ENCODE assay signal across 24 cellular contexts in the genomic region with DNA sequence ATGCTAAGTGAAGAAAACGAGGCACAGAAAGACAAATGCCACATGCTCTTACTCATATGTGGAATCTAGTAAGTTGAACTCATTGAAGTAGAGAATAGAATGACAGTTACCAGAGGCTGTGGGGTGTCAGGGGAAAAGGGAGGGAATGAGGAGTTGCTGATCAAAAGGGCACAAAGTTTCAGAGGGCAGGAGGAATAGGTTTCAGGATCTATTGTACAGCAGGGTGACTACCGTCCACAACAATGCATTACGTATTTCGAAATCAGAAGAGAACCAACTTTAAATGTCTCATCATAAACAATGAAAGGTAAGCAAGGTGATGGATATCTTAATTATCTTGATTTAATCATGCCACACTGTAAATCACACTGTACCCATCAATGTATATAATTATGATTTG. TPM values are rescaled to one million over a fixed set of nuclear protein-coding genes. Genes with fewer than 3 reads are reported as not detected.
A peak's percentile ranks its signal among the peaks of the same experiment; 100 is the strongest.
DNase-seq lines count a peak whose midpoint lies in the region; ATAC-seq and TF ChIP-seq lines count a peak whose summit lies in the region.
"Had no signal": no experiment of that assay in that cellular context is flagged by ENCODE, and none has a peak within 500 bp of the region (broad histone marks: within the 10 kb centered on the region; RNA-seq: fewer than 3 reads in every experiment).

No MANE protein-coding gene starts in this region.

- H3K4ac ChIP-seq in IMR-90 (ENCODE audit: low read depth, low read length), result peak overlapping the region; percentile 28; the same call in 1 of the 2 replicates

- H3K23ac ChIP-seq in IMR-90 (ENCODE audit: low read depth, low read length), result no peak overlapping the region

- peaks cover 93% of the 10 kb centered on the region for H3K36me3 Mint-ChIP-seq in activated T-helper 17 cell treated with anti-CD3 and anti-CD28 coated beads, Interleukin-2, amount 50 U/mL, for 72 hours (ENCODE audit: low read depth)

- TF ChIP-seq RAD21 in IMR-90 (IDR thresholded peaks at IDR 0.05; ENCODE audit: low read length), result no peak

- CTCF ChIA-PET in IMR-90 (lab: Yijun Ruan, JAX), result no interaction called here

- H3K27me3 Mint-ChIP-seq in activated T-helper 17 cell treated with anti-CD3 and anti-CD28 coated beads, Interleukin-2, amount 50 U/mL, for 72 hours, result no peaks in the 10 kb centered on the region
- H3K27me3 Mint-ChIP-seq: activated CD4-positive, alpha-beta T cell treated with anti-CD3 and anti-CD28 coated beads for 36 hours; activated CD8-positive, alpha-beta memory T cell treated with anti-CD3 and anti-CD28 coated beads, Interleukin-2, amount 10 ng/mL, durations not matched to agents 7 days and 5 days had no signal

- H3K4me1 ChIP-seq in IMR-90 (ENCODE audit: control insufficient read depth, insufficient read depth, low read length), result peaks cover 4% of the 10 kb centered on the region; the same call in 1 of the 2 replicates
- H3K4me1 ChIP-seq: adrenal gland, neural progenitor cell had no signal

- H3K14ac ChIP-seq in IMR-90 (replicated peaks; ENCODE audit: low read depth, low read length), result peak overlapping the region; percentile 5; the same call in 1 of the 2 replicates

- BruUV-seq in IMR-90 (replicated peaks; lab: Mats Ljungman, UMichigan), result no TSS peak

- H3K9me1 ChIP-seq in IMR-90 (ENCODE audit: insufficient read depth, low read length), result peaks cover 7% of the 10 kb centered on the region; the same call in 1 of the 2 replicates

- peak; percentile 23 for DNase-seq in AG10803 (ENCODE audit: low read depth)
- DNase-seq in IMR-90, result peak; percentile 34
- DNase-seq in foreskin fibroblast, result peak; percentile 34 to 67
- no peak for DNase-seq in iPS-NIHi11 (ENCODE audit: low spot score)
- no peak for DNase-seq in cardiac septum (ENCODE audit: low spot score)
- no peak for DNase-seq in stimulated activated CD4-positive, alpha-beta T cell treated with anti-CD3 and anti-CD28 coated beads, Interleukin-4, amount 100 ng/mL, for 1 hour
- DNase-seq: activated CD4-positive, alpha-beta T cell treated with anti-CD3 and anti-CD28 coated beads for 36 hours; activated CD8-positive, alpha-beta memory T cell treated with anti-CD3 and anti-CD28 coated beads, Interleukin-2, amount 10 ng/mL, durations not matched to agents 7 days and 5 days; adrenal gland; caudate nucleus; dorsolateral prefrontal cortex; erythroblast; H9; MG63; NCI-H1694; NCI-H69; Right ventricle myocardium superior; stimulated activated CD4-positive, alpha-beta T cell treated with anti-CD3 and anti-CD28 coated beads, Interleukin-1b, Interleukin-23, amount 100 ng/mL, for 48 hours; stimulated activated naive CD4-positive, alpha-beta T cell had no signal

- no peak overlapping the region for H2AK9ac ChIP-seq in IMR-90 (replicated peaks; ENCODE audit: low read depth, low read length, poor library complexity)

- no CpG with 5 or more reads among the region's 4 CpGs for WGBS in IMR-90 (ENCODE audit: extremely low coverage in 2 of 2, insufficient read length in 1 of 2), 2 experiments

- peaks cover 2% of the 10 kb centered on the region; the same call in 1 of the 2 replicates for H3K9me3 ChIP-seq in IMR-90 (ENCODE audit: control insufficient read depth, insufficient read depth, low read length)
- H3K9me3 ChIP-seq: adrenal gland, MG63 had no signal

- no peak overlapping the region for H3K27ac Mint-ChIP-seq in activated T-helper 17 cell treated with anti-CD3 and anti-CD28 coated beads, Interleukin-2, amount 50 U/mL, for 72 hours
- H3K27ac Mint-ChIP-seq: activated CD4-positive, alpha-beta T cell treated with anti-CD3 and anti-CD28 coated beads for 36 hours; activated CD8-positive, alpha-beta memory T cell treated with anti-CD3 and anti-CD28 coated beads, Interleukin-2, amount 10 ng/mL, durations not matched to agents 7 days and 5 days; H9; neural progenitor cell had no signal

- H3K4me1 Mint-ChIP-seq in activated T-helper 17 cell treated with anti-CD3 and anti-CD28 coated beads, Interleukin-2, amount 50 U/mL, for 72 hours, result peaks cover 34% of the 10 kb centered on the region
- H3K4me1 Mint-ChIP-seq: H9, neural progenitor cell had no signal

- peak overlapping the region; percentile 4; the same call in 1 of the 2 replicates for H3K18ac ChIP-seq in IMR-90 (ENCODE audit: low read depth, low read length)

- no peak overlapping the region for H3K56ac ChIP-seq in IMR-90 (ENCODE audit: extremely low read depth, insufficient read depth, low read length)

- H2BK20ac ChIP-seq in IMR-90 (ENCODE audit: low read depth, low read length), result 0 out of 2 replicates have a peak overlapping the region, but pooled peaks have one; percentile 4

- POLR2A ChIA-PET in IMR-90 (lab: Charles Lee; ENCODE audit: unreplicated experiment), result no interaction called here

- H4K91ac ChIP-seq in IMR-90 (ENCODE audit: insufficient read depth, low read depth, low read length), result no peak overlapping the region

- H2AK5ac ChIP-seq in IMR-90 (ENCODE audit: low read depth, low read length), result peak overlapping the region; percentile 23; the same call in 1 of the 2 replicates

- peaks cover 19 to 41% of the 10 kb centered on the region in 2 experiments for H3K79me1 ChIP-seq in IMR-90 (ENCODE audit: low read depth in 1 of 2, low read length in 2 of 2)

- H3K36me3 ChIP-seq in IMR-90 (ENCODE audit: control insufficient read depth, insufficient read depth, low read length), result peaks cover 28% of the 10 kb centered on the region

- H3K4me3 Mint-ChIP-seq in activated T-helper 17 cell treated with anti-CD3 and anti-CD28 coated beads, Interleukin-2, amount 50 U/mL, for 72 hours, result no peak overlapping the region
- H3K4me3 Mint-ChIP-seq: activated CD4-positive, alpha-beta T cell treated with anti-CD3 and anti-CD28 coated beads for 36 hours; activated CD8-positive, alpha-beta memory T cell treated with anti-CD3 and anti-CD28 coated beads, Interleukin-2, amount 10 ng/mL, durations not matched to agents 7 days and 5 days; H9; neural progenitor cell had no signal

- dilution Hi-C loops in IMR-90 (cut with HindIII; ENCODE audit: low sequenced_read_pairs, unreplicated experiment), result no loop called here

- in situ Hi-C loops in IMR-90 (cut with MboI; ENCODE audit: low sequenced_read_pairs), result no loop called here

- no peak for TF ChIP-seq POLR2A in IMR-90 (IDR thresholded peaks at IDR 0.05; ENCODE audit: low read depth, low read length)

- no peak overlapping the region for H3K27ac ChIP-seq in IMR-90 (ENCODE audit: insufficient read depth, low read length)
- H3K27ac ChIP-seq: adrenal gland, C4-2B, dorsolateral prefrontal cortex, neural progenitor cell had no signal

- TF ChIP-seq CTCF in AG10803 (conservative IDR thresholded peaks at IDR 0.05; ENCODE audit: low read length) (no peak), IMR-90 (conservative IDR thresholded peaks at IDR 0.05; ENCODE audit: low read depth, low read length) (no peak), foreskin fibroblast (IDR thresholded peaks at IDR 0.05; ENCODE audit: low read depth, low read length) (no peak)

- intact Hi-C loops in IMR-90 (cut with micrococcal nuclease), result no loop called here
- intact Hi-C loops in cardiac septum (cut with DNase I), result no loop called here

- H3K9me3 Mint-ChIP-seq in activated T-helper 17 cell treated with anti-CD3 and anti-CD28 coated beads, Interleukin-2, amount 50 U/mL, for 72 hours, result no peaks in the 10 kb centered on the region

- no peaks in the 10 kb centered on the region for H4K20me1 ChIP-seq in IMR-90 (ENCODE audit: insufficient read depth, low read length)

- no peak overlapping the region; the same call in 1 of the 2 replicates for H3K4me2 ChIP-seq in IMR-90 (ENCODE audit: low read depth, low read length)
- H3K4me2 ChIP-seq: neural progenitor cell had no signal

- peak overlapping the region; percentile 65 for H2BK5ac ChIP-seq in IMR-90 (ENCODE audit: low read depth, low read length, poor library complexity, severe bottlenecking)

- no peaks in the 10 kb centered on the region for H3K27me3 ChIP-seq in IMR-90 (ENCODE audit: control insufficient read depth, insufficient read depth, low read length)
- H3K27me3 ChIP-seq: adrenal gland, dorsolateral prefrontal cortex, MG63, neural progenitor cell had no signal

- H4K8ac ChIP-seq in IMR-90 (ENCODE audit: low read depth in 2 of 2, low read length in 2 of 2), result peak overlapping the region in 1 of 2 experiments; percentile 55; a peak in 2 of 4 replicates

- no peak overlapping the region for H3K4me3 ChIP-seq in AG10803 (ENCODE audit: low read length)
- no peak overlapping the region for H3K4me3 ChIP-seq in IMR-90 (ENCODE audit: insufficient read depth, low read depth, low read length)
- no peak overlapping the region for H3K4me3 ChIP-seq in foreskin fibroblast (ENCODE audit: low read depth in 1 of 2, low read length in 2 of 2)
- H3K4me3 ChIP-seq: adrenal gland, dorsolateral prefrontal cortex, MG63, neural progenitor cell had no signal

- ATAC-seq in IMR-90 (ENCODE audit: low read depth) (peak; percentile 48), GM18858 (IDR thresholded peaks at IDR 0.05; ENCODE audit: unreplicated experiment) (no peak)
- peak; percentile 4 for ATAC-seq in activated T-helper 17 cell treated with anti-CD3 and anti-CD28 coated beads, Interleukin-2, amount 50 U/mL, for 72 hours (replicated peaks)
- ATAC-seq: activated CD4-positive, alpha-beta T cell treated with anti-CD3 and anti-CD28 coated beads for 36 hours; activated CD8-positive, alpha-beta memory T cell treated with anti-CD3 and anti-CD28 coated beads, Interleukin-2, amount 10 ng/mL, durations not matched to agents 7 days and 5 days; left lobe of liver had no signal

- no peak overlapping the region for H2AFZ ChIP-seq in IMR-90 (replicated peaks; ENCODE audit: low read length, poor library complexity)
- H2AFZ ChIP-seq: neural progenitor cell had no signal

- no peak overlapping the region for H3K9ac ChIP-seq in IMR-90 (ENCODE audit: low read depth, low read length)
- H3K9ac ChIP-seq: neural progenitor cell had no signal

- peak overlapping the region; percentile 23; the same call in 1 of the 3 replicates for H2BK15ac ChIP-seq in IMR-90 (ENCODE audit: low read depth, low read length)

- no peak overlapping the region for H4K5ac ChIP-seq in IMR-90 (ENCODE audit: low read depth, low read length)

- peak overlapping the region; percentile 44 for H2BK120ac ChIP-seq in IMR-90 (ENCODE audit: low read depth, low read length)

RNA-seq across cellular contexts. Expression of gene SIGLEC15, which starts 46.2 kb away (rescaled TPM):
- total RNA-seq in IMR-90 (2012; rRNA removed) (0.83 and 1.1 TPM in 2 replicates), cardiac septum (not detected)
- 1.8 and 2.2 TPM in 2 replicates for polyA plus RNA-seq in IMR-90 (2012; rRNA removed)
- polyA plus RNA-seq in IMR-90 (2012; cell fraction: cytosol; rRNA removed), result 1.9 and 4.8 TPM in 2 replicates
- 1.3 and 3.0 TPM in 2 replicates for polyA plus RNA-seq in IMR-90 (2012; cell fraction: nucleus; rRNA removed; ENCODE audit: low replicate concordance)
- not detected for total RNA-seq in activated T-helper 17 cell treated with anti-CD3 and anti-CD28 coated beads, Interleukin-2, amount 50 U/mL, for 72 hours
- total RNA-seq: activated CD4-positive, alpha-beta T cell treated with anti-CD3 and anti-CD28 coated beads for 36 hours; activated CD8-positive, alpha-beta memory T cell treated with anti-CD3 and anti-CD28 coated beads, Interleukin-2, amount 10 ng/mL, durations not matched to agents 7 days and 5 days; Right ventricle myocardium superior had no signal

Comparison
In these comparisons a context has a peak if more than half of its experiments do, and no peak if none do; other contexts are left out.
1. DNase-seq: peak in AG10803 (single experiment), IMR-90 (single experiment) and foreskin fibroblast (2 of 2); none in iPS-NIHi11 (single experiment), cardiac septum (single experiment) and stimulated activated CD4-positive, alpha-beta T cell treated with anti-CD3 and anti-CD28 coated beads, Interleukin-4, amount 100 ng/mL, for 1 hour (single experiment).